In genomic region chr4:52789774-52790173, GRCh38 we compare ENCODE assay signal across 9 cellular contexts. TPM values are rescaled to one million over a fixed set of nuclear protein-coding genes. Genes with fewer than 3 reads are reported as not detected.
"Had no signal": no experiment of that assay in that cellular context is flagged by ENCODE, and none has a peak within 500 bp of the region (broad histone marks: within the 10 kb centered on the region; RNA-seq: fewer than 3 reads in every experiment).

No MANE protein-coding gene starts in this region.

- FAIRE-seq: G401.6, GM12878, GM12891, GM12892, GM18507, GM19239 had no signal

- ATAC-seq: GM12878 had no signal

- H3K4me3 ChIP-seq: GM12878 had no signal

- DNase-seq: GDM1, GF-D8 had no signal

RNA-seq across cellular contexts. Expression of gene ERVMER34-1, which starts 38.5 kb away (rescaled TPM):
- total RNA-seq: G401, GM12878 had no signal
- polyA plus RNA-seq: GM12878 had no signal
